In genomic region chr1:161988413-161988812, GRCh38 we compare ENCODE assay signal across 23 cellular contexts. TPM values are rescaled to one million over a fixed set of nuclear protein-coding genes. Genes with fewer than 3 reads are reported as not detected.
"Had no signal": no experiment of that assay in that cellular context is flagged by ENCODE, and none has a peak within 500 bp of the region (broad histone marks: within the 10 kb centered on the region; RNA-seq: fewer than 3 reads in every experiment).

No MANE protein-coding gene starts in this region.

- H3K9ac ChIP-seq: parathyroid adenoma had no signal

- H3K4me1 ChIP-seq: breast epithelium, colonic mucosa, parathyroid adenoma had no signal

- H3K27me3 ChIP-seq: breast epithelium, colonic mucosa, esophagus muscularis mucosa, gastroesophageal sphincter had no signal

- ATAC-seq: gastroesophageal sphincter; natural killer cell treated with Interleukin-12 subunit alpha and Interleukin-12 subunit beta and Interleukin-15 and Interleukin-18, amount 100 ng/mL, for 72 hours; sciatic nerve had no signal

- H3K9me3 ChIP-seq: colonic mucosa had no signal

- H3K27ac ChIP-seq: breast epithelium, colonic mucosa, esophagus muscularis mucosa, gastroesophageal sphincter, parathyroid adenoma had no signal

- H3K4me3 ChIP-seq: breast epithelium, colonic mucosa, esophagus muscularis mucosa, gastroesophageal sphincter, smooth muscle cell had no signal

- H3K36me3 ChIP-seq: breast epithelium, colonic mucosa, esophagus muscularis mucosa had no signal

- DNase-seq: activated CD8-positive, alpha-beta memory T cell treated with anti-CD3 and anti-CD28 coated beads for 24 hours; activated CD8-positive, alpha-beta memory T cell treated with anti-CD3 and anti-CD28 coated beads, Interleukin-2, amount 50 U/mL, for 4 hours; activated naive CD4-positive, alpha-beta T cell treated with Interleukin-2 at 50 U/mL for 16 hours; activated naive CD8-positive, alpha-beta T cell treated with anti-CD3 and anti-CD28 coated beads, Interleukin-2, amount 10 ng/mL, durations not matched to agents 7 days and 5 days; activated T-cell treated with anti-CD3 and anti-CD28 coated beads, Interleukin-2, amount 50 U/mL, for 24 hours; amniotic stem cell; colonic mucosa; head of caudate nucleus; hypothalamus; midbrain; nucleus accumbens; stimulated activated CD4-positive, alpha-beta T cell treated with anti-CD3 and anti-CD28 coated beads, Interleukin-4, amount 100 ng/mL, for 1 hour; stimulated activated naive CD4-positive, alpha-beta T cell; T-helper 9 cell had no signal

RNA-seq across cellular contexts. Expression of gene OLFML2B, which starts 35.3 kb away (rescaled TPM):
- total RNA-seq: activated T-helper 2 cell treated with anti-CD3 and anti-CD28 coated beads, Interferon-gamma antibody, Interleukin-2, Interleukin-4, amounts not matched to agents 10 μg/mL and 5 μg/mL and 100 μg/mL, durations not matched to agents 14 hours and 24 hours and 36 hours; natural killer cell treated with Interleukin-12 subunit alpha and Interleukin-12 subunit beta and Interleukin-15 and Interleukin-18, amount 100 ng/mL, for 72 hours; T-helper 1 cell treated with Interleukin-12 subunit alpha and Interleukin-12 subunit beta and Interleukin-4 antibody, amounts not matched to agents 30 ng/mL and 1 ng/mL, for 36 hours had no signal
